In the genomic region with DNA sequence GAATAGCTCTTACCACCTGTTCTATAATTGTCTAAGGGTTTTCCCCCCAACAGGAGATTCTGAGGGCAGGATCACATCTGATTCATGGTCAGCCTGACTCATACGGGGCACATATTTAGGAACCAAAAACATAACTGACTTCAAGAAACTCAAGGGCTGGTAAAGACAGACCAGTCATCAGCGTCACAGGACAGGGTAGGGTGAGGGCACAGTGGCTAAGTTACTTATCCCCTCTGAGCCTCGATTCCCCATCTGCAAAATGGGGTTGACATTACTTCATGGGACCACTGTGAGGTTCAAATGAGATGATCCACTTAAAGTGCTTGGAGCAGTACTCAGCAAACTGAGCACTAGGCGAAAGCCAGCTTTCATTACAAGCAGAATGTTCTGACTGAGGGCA, we compare ENCODE assay signal across 8 cellular contexts. TPM values are rescaled to one million over a fixed set of nuclear protein-coding genes. Genes with fewer than 3 reads are reported as not detected.
DNase-seq lines count a peak whose midpoint lies in the region; ATAC-seq, FAIRE-seq and TF ChIP-seq lines count a peak whose summit lies in the region.

No MANE protein-coding gene starts in this region.

- peaks cover 12% of the 10 kb centered on the region for H3F3A ChIP-seq in DOHH2 (ENCODE audit: control insufficient read depth, insufficient read depth)

- no peak overlapping the region; the same call in 1 of the 2 replicates for H3K27ac ChIP-seq in DOHH2 (ENCODE audit: low read depth, low read length)
- H3K27ac ChIP-seq in lung (ENCODE audit: low read depth in 1 of 2, low read length in 1 of 2), result peak overlapping the region; percentile 84 to 98

- no peak for FAIRE-seq in bronchial epithelial cell (lab: Jason Lieb, UNC)

- peaks cover 40% of the 10 kb centered on the region for H3K79me2 ChIP-seq in DOHH2 (ENCODE audit: control insufficient read depth, low read length)

- DNase-seq in HCEC 1CT (peak; percentile 54), bronchial epithelial cell (ENCODE audit: low read depth) (peak; percentile 77), lung (ENCODE audit: low spot score) (no peak), nucleus accumbens (lab: John Stamatoyannopoulos, UW) (no peak), GF-D8 (lab: John Stamatoyannopoulos, UW) (no peak)

- H3K9me3 Mint-ChIP-seq in stimulated activated memory B cell treated with anti-CD40 and anti-IgM and Interleukin-4, amounts not matched to agents 10 μg/mL and 1 μg/mL and 100 μg/mL, for 72 hours, result no peaks in the 10 kb centered on the region

- H3K4me2 ChIP-seq in DOHH2 (ENCODE audit: low read length), result peak overlapping the region; percentile 66

- TF ChIP-seq CTCF in DOHH2 (IDR thresholded peaks at IDR 0.05; ENCODE audit: low read depth, low read length, poor library complexity, severe bottlenecking) (no peak), bronchial epithelial cell (IDR thresholded peaks at IDR 0.05; ENCODE audit: insufficient read depth, low read length, severe bottlenecking) (no peak), lung (IDR thresholded peaks at IDR 0.05; ENCODE audit: control extremely low read depth, extremely low read depth) (no peak)

- H3K27me3 ChIP-seq in DOHH2 (ENCODE audit: control insufficient read depth, low read length) (no peaks in the 10 kb centered on the region), bronchial epithelial cell (ENCODE audit: control insufficient read depth, insufficient read depth, low read length) (no peaks in the 10 kb centered on the region), lung (ENCODE audit: control insufficient read depth, insufficient read depth) (no peaks in the 10 kb centered on the region)

- H3K27ac Mint-ChIP-seq in stimulated activated memory B cell treated with anti-CD40 and anti-IgM and Interleukin-4, amounts not matched to agents 10 μg/mL and 1 μg/mL and 100 μg/mL, for 72 hours, result peak overlapping the region; percentile 89

- H3K4me1 Mint-ChIP-seq in stimulated activated memory B cell treated with anti-CD40 and anti-IgM and Interleukin-4, amounts not matched to agents 10 μg/mL and 1 μg/mL and 100 μg/mL, for 72 hours, result peaks cover 34% of the 10 kb centered on the region

- no peaks in the 10 kb centered on the region for H3K27me3 Mint-ChIP-seq in stimulated activated memory B cell treated with anti-CD40 and anti-IgM and Interleukin-4, amounts not matched to agents 10 μg/mL and 1 μg/mL and 100 μg/mL, for 72 hours

- H3K9me2 ChIP-seq in DOHH2 (replicated peaks; ENCODE audit: control insufficient read depth, low read length), result no peaks in the 10 kb centered on the region

- H3K9me3 ChIP-seq in DOHH2 (ENCODE audit: control insufficient read depth, insufficient read depth, low read length), result no peaks in the 10 kb centered on the region
- H3K9me3 ChIP-seq in lung (ENCODE audit: control insufficient read depth in 2 of 2, insufficient read depth in 1 of 2, low read length in 1 of 2), result no peaks in the 10 kb centered on the region

- peaks cover 26% of the 10 kb centered on the region for H3K36me3 Mint-ChIP-seq in stimulated activated memory B cell treated with anti-CD40 and anti-IgM and Interleukin-4, amounts not matched to agents 10 μg/mL and 1 μg/mL and 100 μg/mL, for 72 hours

- H4K20me1 ChIP-seq in DOHH2 (ENCODE audit: control insufficient read depth, insufficient read depth, low read depth, low read length), result no peaks in the 10 kb centered on the region

- peaks cover 13% of the 10 kb centered on the region for H3K36me3 ChIP-seq in DOHH2 (ENCODE audit: control insufficient read depth, low read length)
- H3K36me3 ChIP-seq in bronchial epithelial cell (ENCODE audit: control insufficient read depth, insufficient read depth, low read length), result no peaks in the 10 kb centered on the region
- H3K36me3 ChIP-seq in lung (ENCODE audit: control insufficient read depth in 2 of 2, insufficient read depth in 2 of 2, low read length in 2 of 2), result peaks cover 3 to 6% of the 10 kb centered on the region in 2 donors

- ATAC-seq in SK-N-SH treated with all-trans-retinoic acid at 6 μM for 48 hours (peak; percentile 12), lung (ENCODE audit: insufficient read depth, low FRiP score) (no peak)
- peak; percentile 90 for ATAC-seq in stimulated activated memory B cell treated with anti-CD40 and anti-IgM and Interleukin-4, amounts not matched to agents 10 μg/mL and 1 μg/mL and 100 μg/mL, for 72 hours

- H3K4me1 ChIP-seq in DOHH2 (ENCODE audit: control insufficient read depth, low read length), result peaks cover 35% of the 10 kb centered on the region
- peaks cover 4 to 13% of the 10 kb centered on the region in 2 donors for H3K4me1 ChIP-seq in lung (ENCODE audit: control insufficient read depth in 2 of 2, insufficient read depth in 2 of 2, low read length in 2 of 2)

- peak overlapping the region; percentile 87 for H3K4me3 Mint-ChIP-seq in stimulated activated memory B cell treated with anti-CD40 and anti-IgM and Interleukin-4, amounts not matched to agents 10 μg/mL and 1 μg/mL and 100 μg/mL, for 72 hours

- H3K4me3 ChIP-seq in DOHH2 (ENCODE audit: low read length) (peak overlapping the region; percentile 80), bronchial epithelial cell (ENCODE audit: low read depth, low read length) (peak overlapping the region; percentile 76), lung (peak overlapping the region; percentile 88)

- 20 to 27% methylated on average over 4 of the region's 4 CpGs for WGBS in lung, 2 donors

TF ChIP-seq in SK-N-SH treated with all-trans-retinoic acid at 6 μM for 48 hours, 23 proteins besides CTCF, POLR2A, EP300 and RAD21:
- no peak for TF ChIP-seq ZC3H10 (CRISPR knock-in tag; IDR thresholded peaks at IDR 0.05)
- TF ChIP-seq, protein P1, sequence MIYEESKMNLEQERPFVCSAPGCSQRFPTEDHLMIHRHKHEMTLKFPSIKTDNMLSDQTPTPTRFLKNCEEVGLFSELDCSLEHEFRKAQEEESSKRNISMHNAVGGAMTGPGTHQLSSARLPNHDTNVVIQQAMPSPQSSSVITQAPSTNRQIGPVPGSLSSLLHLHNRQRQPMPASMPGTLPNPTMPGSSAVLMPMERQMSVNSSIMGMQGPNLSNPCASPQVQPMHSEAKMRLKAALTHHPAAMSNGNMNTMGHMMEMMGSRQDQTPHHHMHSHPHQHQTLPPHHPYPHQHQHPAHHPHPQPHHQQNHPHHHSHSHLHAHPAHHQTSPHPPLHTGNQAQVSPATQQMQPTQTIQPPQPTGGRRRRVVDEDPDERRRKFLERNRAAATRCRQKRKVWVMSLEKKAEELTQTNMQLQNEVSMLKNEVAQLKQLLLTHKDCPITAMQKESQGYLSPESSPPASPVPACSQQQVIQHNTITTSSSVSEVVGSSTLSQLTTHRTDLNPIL (CRISPR knock-in tag; IDR thresholded peaks at IDR 0.05; ENCODE audit: low read depth), result no peak
- TF ChIP-seq, protein P2, sequence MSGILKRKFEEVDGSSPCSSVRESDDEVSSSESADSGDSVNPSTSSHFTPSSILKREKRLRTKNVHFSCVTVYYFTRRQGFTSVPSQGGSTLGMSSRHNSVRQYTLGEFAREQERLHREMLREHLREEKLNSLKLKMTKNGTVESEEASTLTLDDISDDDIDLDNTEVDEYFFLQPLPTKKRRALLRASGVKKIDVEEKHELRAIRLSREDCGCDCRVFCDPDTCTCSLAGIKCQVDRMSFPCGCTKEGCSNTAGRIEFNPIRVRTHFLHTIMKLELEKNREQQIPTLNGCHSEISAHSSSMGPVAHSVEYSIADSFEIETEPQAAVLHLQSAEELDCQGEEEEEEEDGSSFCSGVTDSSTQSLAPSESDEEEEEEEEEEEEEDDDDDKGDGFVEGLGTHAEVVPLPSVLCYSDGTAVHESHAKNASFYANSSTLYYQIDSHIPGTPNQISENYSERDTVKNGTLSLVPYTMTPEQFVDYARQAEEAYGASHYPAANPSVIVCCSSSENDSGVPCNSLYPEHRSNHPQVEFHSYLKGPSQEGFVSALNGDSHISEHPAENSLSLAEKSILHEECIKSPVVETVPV (CRISPR knock-in tag; IDR thresholded peaks at IDR 0.05), result no peak
- TF ChIP-seq, protein P3, sequence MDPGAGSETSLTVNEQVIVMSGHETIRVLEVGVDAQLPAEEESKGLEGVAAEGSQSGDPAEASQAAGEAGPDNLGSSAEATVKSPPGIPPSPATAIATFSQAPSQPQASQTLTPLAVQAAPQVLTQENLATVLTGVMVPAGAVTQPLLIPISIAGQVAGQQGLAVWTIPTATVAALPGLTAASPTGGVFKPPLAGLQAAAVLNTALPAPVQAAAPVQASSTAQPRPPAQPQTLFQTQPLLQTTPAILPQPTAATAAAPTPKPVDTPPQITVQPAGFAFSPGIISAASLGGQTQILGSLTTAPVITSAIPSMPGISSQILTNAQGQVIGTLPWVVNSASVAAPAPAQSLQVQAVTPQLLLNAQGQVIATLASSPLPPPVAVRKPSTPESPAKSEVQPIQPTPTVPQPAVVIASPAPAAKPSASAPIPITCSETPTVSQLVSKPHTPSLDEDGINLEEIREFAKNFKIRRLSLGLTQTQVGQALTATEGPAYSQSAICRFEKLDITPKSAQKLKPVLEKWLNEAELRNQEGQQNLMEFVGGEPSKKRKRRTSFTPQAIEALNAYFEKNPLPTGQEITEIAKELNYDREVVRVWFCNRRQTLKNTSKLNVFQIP (CRISPR knock-in tag; IDR thresholded peaks at IDR 0.05; ENCODE audit: borderline replicate concordance, low read depth), result no peak
- TF ChIP-seq ZNF8 (CRISPR knock-in tag; IDR thresholded peaks at IDR 0.05), result no peak
TF ChIP-seq in SK-N-SH treated with all-trans-retinoic acid at 6 μM for 48 hours: peak in this region for 0.

RNA-seq across cellular contexts. Expression of a gene that starts 0.6 kb away (rescaled TPM):
- total RNA-seq in bronchial epithelial cell, result 38.4 and 42.9 TPM in 2 replicates
- 10 to 100 TPM; 31.0 to 31.9 TPM for total RNA-seq in lung
- 10 to 100 TPM; 36.8 to 71.9 TPM for polyA plus RNA-seq in lung

RNA-seq across cellular contexts. Expression of a gene that starts 0.7 kb away (rescaled TPM):
- total RNA-seq in bronchial epithelial cell (4.7 and 7.6 TPM in 2 replicates), lung (10 to 100 TPM; 24.4 to 30.3 TPM)
- polyA plus RNA-seq in lung, result 10 to 100 TPM in 1 of 2 donors, 1 to 10 TPM in 1; 5.6 to 14.5 TPM

RNA-seq across cellular contexts. Expression of a gene that starts 42.5 kb away (rescaled TPM):
- 8.2 and 9.7 TPM in 2 replicates for total RNA-seq in bronchial epithelial cell
- 10 to 100 TPM; 12.5 to 14.2 TPM for total RNA-seq in lung
- polyA plus RNA-seq in lung, result 1 to 10 TPM; 6.1 to 8.1 TPM

RNA-seq across cellular contexts. Expression of a gene that starts 57.1 kb away (rescaled TPM):
- total RNA-seq in bronchial epithelial cell, result 3.2 and 4.0 TPM in 2 replicates
- 10 to 100 TPM; 35.2 to 35.4 TPM for total RNA-seq in lung
- 10 to 100 TPM; 11.1 to 15.5 TPM for polyA plus RNA-seq in lung

Comparison
In these comparisons a context has a peak if more than half of its experiments do, and no peak if none do; other contexts are left out.
1. DNase-seq: peak in HCEC 1CT (single experiment) and bronchial epithelial cell (single experiment); none in lung (single experiment), nucleus accumbens (0 of 56) and GF-D8 (single experiment).
2. Peak in every context shown above with its lines, with median percentiles within 50 percentile points of each other: H3K4me3 ChIP-seq.